ENCODE assay signal across 8 cellular contexts in genomic region chr7:816300-816750, GRCh38. TPM values are rescaled to one million over a fixed set of nuclear protein-coding genes. Genes with fewer than 3 reads are reported as not detected.
DNase-seq lines count a peak whose midpoint lies in the region; ATAC-seq and TF ChIP-seq lines count a peak whose summit lies in the region.

No MANE protein-coding gene starts in this region.

- H3K27ac ChIP-seq in AG04450 (ENCODE audit: low read depth, low read length), result no peak overlapping the region
- peak overlapping the region; percentile 85 for H3K27ac ChIP-seq in VCaP

- peak overlapping the region; percentile 81 for H3K4me3 ChIP-seq in AG04450 (ENCODE audit: low read depth, low read length)

- no peak overlapping the region for H3K27ac Mint-ChIP-seq in MCF 10A (ENCODE audit: low read depth, unreplicated experiment)

- H3K4me3 Mint-ChIP-seq in MCF 10A (ENCODE audit: unreplicated experiment), result peak overlapping the region; percentile 86

- CTCF ChIA-PET in AG04450 (lab: Charles Lee) (no interaction called here), MCF 10A (lab: Yijun Ruan, JAX) (interaction anchor here (0.5 to 1.0 kb wide), 4 partner anchors 13 to 113 kb away, joined by 3 to 7 read pairs (median 4); no protein-coding TSS in a partner anchor)

- H3K27me3 Mint-ChIP-seq in MCF 10A (ENCODE audit: insufficient read depth, unreplicated experiment), result no peaks in the 10 kb centered on the region

- H3K36me3 Mint-ChIP-seq in MCF 10A (ENCODE audit: insufficient read depth, unreplicated experiment), result peaks cover 18% of the 10 kb centered on the region

- no peaks in the 10 kb centered on the region for H3K27me3 ChIP-seq in AG04450 (ENCODE audit: control insufficient read depth, insufficient read depth, low read length)

- H3K9me3 Mint-ChIP-seq in MCF 10A (ENCODE audit: unreplicated experiment), result no peaks in the 10 kb centered on the region

- BruUV-seq in MCF 10A (replicated peaks; lab: Mats Ljungman, UMichigan), result no TSS peak

- ATAC-seq in GM18909 (IDR thresholded peaks at IDR 0.05; ENCODE audit: poor library complexity, unreplicated experiment) (peak; percentile 90), HG03135 (IDR thresholded peaks at IDR 0.05; ENCODE audit: unreplicated experiment) (peak; percentile 82)

- POLR2A ChIA-PET in AG04450 (lab: Yijun Ruan, JAX), result no interaction called here
- POLR2A ChIA-PET in MCF 10A (lab: Yijun Ruan, JAX), result interaction anchor here (1.0 to 4.3 kb wide), 12 partner anchors 9 to 715 kb away, joined by 3 to 185 read pairs (median 10); partner anchors contain the start of genes GET4 and SUN1

- no peak for TF ChIP-seq CTCF in AG04450 (IDR thresholded peaks at IDR 0.05; ENCODE audit: low read depth, low read length)
- no peak for TF ChIP-seq CTCF in VCaP (conservative IDR thresholded peaks at IDR 0.05)
- no peak for TF ChIP-seq CTCF in MCF 10A (IDR thresholded peaks at IDR 0.05; ENCODE audit: unreplicated experiment)

- intact Hi-C loops in MCF 10A (cut with micrococcal nuclease), result no loop called here

- peaks cover 8% of the 10 kb centered on the region for H3K9me3 ChIP-seq in AG04450 (ENCODE audit: control insufficient read depth, insufficient read depth, low read length)

- peak; percentile 90 for DNase-seq in AG04450 (ENCODE audit: low read depth, low spot score)
- DNase-seq in NCI-H2196 treated with DMSO at 0.1 percent for 48 hours (lab: John Stamatoyannopoulos, UW; ENCODE audit: unreplicated experiment), result peak; percentile 93
- DNase-seq in MCF 10A (ENCODE audit: unreplicated experiment), result peak; percentile 98
- DNase-seq in iPS-NIHi11 (ENCODE audit: low spot score), result peak; percentile 98
- DNase-seq in smooth muscle cell of the brain vasculature (ENCODE audit: low read depth, low spot score), result peak; percentile 92

- peaks cover 38% of the 10 kb centered on the region for H3K4me1 Mint-ChIP-seq in MCF 10A (ENCODE audit: insufficient read depth, unreplicated experiment)

RNA-seq across cellular contexts. Expression of gene SUN1, which starts 16.0 kb away (rescaled TPM):
- polyA plus RNA-seq in AG04450 (2011; rRNA removed), result 140 and 159 TPM in 2 replicates
- 136 and 191 TPM in 2 replicates for polyA minus RNA-seq in AG04450 (2011; rRNA and poly(A)+ RNA removed)
- total RNA-seq in MCF 10A (2022), result 126 and 132 TPM in 2 replicates
